2 cellular contexts compared by ENCODE assay signal in genomic region chr2:177599072-177599688, GRCh38.
TF ChIP-seq lines count a peak whose summit lies in the region.

No MANE protein-coding gene starts in this region.

TF ChIP-seq in GM12878, 131 proteins besides CTCF, POLR2A, EP300 and RAD21:
- TF ChIP-seq KDM1A (IDR thresholded peaks at IDR 0.05; ENCODE audit: borderline replicate concordance), result no peak
- no peak for TF ChIP-seq BCL3 (IDR thresholded peaks at IDR 0.05; ENCODE audit: borderline replicate concordance, insufficient read depth, low read depth, low read length, poor library complexity, severe bottlenecking)
- no peak for TF ChIP-seq NR2C1 (IDR thresholded peaks at IDR 0.05)
- no peak for TF ChIP-seq IKZF2 (IDR thresholded peaks at IDR 0.05)
- no peak for TF ChIP-seq POLR2AphosphoS5 (IDR thresholded peaks at IDR 0.05; ENCODE audit: low read length)
- TF ChIP-seq ZZZ3 (IDR thresholded peaks at IDR 0.05; ENCODE audit: control insufficient read depth, insufficient read length, low read depth), result no peak
- TF ChIP-seq NKRF (conservative IDR thresholded peaks at IDR 0.05), result no peak
- TF ChIP-seq ZNF687 (IDR thresholded peaks at IDR 0.05), result no peak

TF ChIP-seq in HepG2, 621 proteins besides CTCF, POLR2A, EP300 and RAD21 (continues in another document):
- TF ChIP-seq SP4 (CRISPR knock-in tag; IDR thresholded peaks at IDR 0.05) (peak; percentile 38; the same call in 1 of the 2 replicates), ZNF589 (CRISPR knock-in tag; conservative IDR thresholded peaks at IDR 0.05) (no peak), ZMYM4 (CRISPR knock-in tag; IDR thresholded peaks at IDR 0.05) (0 out of 2 replicates have a peak, but pooled peaks have one; percentile 21), HNF4A (CRISPR knock-in tag; IDR thresholded peaks at IDR 0.05) (peak; percentile 48; the same call in 1 of the 2 replicates), SOX13 (IDR thresholded peaks at IDR 0.05) (peak; percentile 68; the same call in 1 of the 2 replicates), SOX13 (CRISPR knock-in tag; conservative IDR thresholded peaks at IDR 0.05 in 1 of 2, IDR thresholded peaks at IDR 0.05 in 1 of 2) (peak in 1 of 2 experiments; percentile 95; a peak in 2 of 4 replicates), ATF4 (CRISPR knock-in tag; IDR thresholded peaks at IDR 0.05) (no peak), TCF7 (IDR thresholded peaks at IDR 0.05; ENCODE audit: low read depth) (peak; percentile 63), ZEB1 (IDR thresholded peaks at IDR 0.05; ENCODE audit: insufficient replicate concordance, low read depth) (peak; percentile 84), SOX5 (CRISPR knock-in tag; IDR thresholded peaks at IDR 0.05; ENCODE audit: borderline replicate concordance) (peak; percentile 97), MTERF4 (CRISPR knock-in tag; IDR thresholded peaks at IDR 0.05) (peak; percentile 51; the same call in 1 of the 2 replicates), KDM6A (CRISPR knock-in tag; IDR thresholded peaks at IDR 0.05; ENCODE audit: low read depth) (peak; percentile 16; the same call in 1 of the 2 replicates), CREM (IDR thresholded peaks at IDR 0.05) (peak; percentile 58), CREM (CRISPR knock-in tag; IDR thresholded peaks at IDR 0.05) (no peak), FOXP4 (CRISPR knock-in tag; IDR thresholded peaks at IDR 0.05) (peak; percentile 20; the same call in 1 of the 2 replicates), PATZ1 (CRISPR knock-in tag; IDR thresholded peaks at IDR 0.05) (0 out of 2 replicates have a peak, but pooled peaks have one; percentile 6), ZNF501 (CRISPR knock-in tag; IDR thresholded peaks at IDR 0.05) (no peak), ETV5 (CRISPR knock-in tag; IDR thresholded peaks at IDR 0.05; ENCODE audit: borderline replicate concordance) (peak; percentile 69; the same call in 1 of the 2 replicates), AFF4 (CRISPR knock-in tag; IDR thresholded peaks at IDR 0.05) (no peak), HNF4G (IDR thresholded peaks at IDR 0.05; ENCODE audit: borderline replicate concordance, low read depth, low read length) (0 out of 2 replicates have a peak, but pooled peaks have one; percentile 14), HNF4G (CRISPR knock-in tag; IDR thresholded peaks at IDR 0.05; ENCODE audit: borderline replicate concordance, low read depth) (0 out of 2 replicates have a peak, but pooled peaks have one; percentile 48), MAX (IDR thresholded peaks at IDR 0.05) (peak; percentile 30; the same call in 1 of the 2 replicates), ZNF180 (CRISPR knock-in tag; IDR thresholded peaks at IDR 0.05; ENCODE audit: borderline replicate concordance, low read depth) (no peak), ZNF503 (CRISPR knock-in tag; IDR thresholded peaks at IDR 0.05) (peak; percentile 75; the same call in 1 of the 2 replicates), ZNF646 (CRISPR knock-in tag; IDR thresholded peaks at IDR 0.05) (peak; percentile 51; the same call in 1 of the 2 replicates), ARID5B (CRISPR knock-in tag; IDR thresholded peaks at IDR 0.05) (peak; percentile 90), ZNF878 (CRISPR knock-in tag; IDR thresholded peaks at IDR 0.05) (no peak)
